ENCODE assay signal across 15 cellular contexts in genomic region chr3:177823701-177824189, GRCh38.
A peak's percentile ranks its signal among the peaks of the same experiment; 100 is the strongest.
DNase-seq lines count a peak whose midpoint lies in the region; ATAC-seq and TF ChIP-seq lines count a peak whose summit lies in the region.
"Had no signal": no experiment of that assay in that cellular context is flagged by ENCODE, and none has a peak within 500 bp of the region (broad histone marks: within the 10 kb centered on the region; RNA-seq: fewer than 3 reads in every experiment).

No MANE protein-coding gene starts in this region.

- H3K9me3 ChIP-seq in Panc1 (ENCODE audit: control insufficient read depth, insufficient read depth, low read depth, low read length) = no peaks in the 10 kb centered on the region
- no peaks in the 10 kb centered on the region for H3K9me3 ChIP-seq in fibroblast of lung (ENCODE audit: control insufficient read depth, insufficient read depth, low read depth, low read length)
- no peaks in the 10 kb centered on the region for H3K9me3 ChIP-seq in muscle layer of duodenum (ENCODE audit: control insufficient read depth in 1 of 2, low read length in 2 of 2)
- no peaks in the 10 kb centered on the region for H3K9me3 ChIP-seq in thyroid gland
- H3K9me3 ChIP-seq in WERI-Rb-1 (ENCODE audit: severe bottlenecking) = no peaks in the 10 kb centered on the region
- H3K9me3 ChIP-seq in HAP-1 = no peaks in the 10 kb centered on the region

- H3K36me3 ChIP-seq in Panc1 (ENCODE audit: control insufficient read depth, insufficient read depth, low read length) (no peaks in the 10 kb centered on the region), fibroblast of lung (ENCODE audit: control insufficient read depth, insufficient read depth, low read length) (no peaks in the 10 kb centered on the region), muscle layer of duodenum (ENCODE audit: control insufficient read depth in 1 of 2, insufficient read depth in 2 of 2, low read length in 2 of 2) (no peaks in the 10 kb centered on the region), thyroid gland (no peaks in the 10 kb centered on the region), WERI-Rb-1 (no peaks in the 10 kb centered on the region), HAP-1 (replicated peaks) (no peaks in the 10 kb centered on the region)

- TF ChIP-seq POLR2A in thyroid gland (IDR thresholded peaks at IDR 0.05) = no peak

- POLR2A ChIA-PET in Panc1 (lab: Charles Lee) = no interaction called here

- in situ Hi-C loops in Panc1 (cut with HindIII; ENCODE audit: low pct_unique_long_range_greater_than_20kb, low sequenced_read_pairs) = no loop called here
- in situ Hi-C loops in HAP-1 (cut with MboI; ENCODE audit: low sequenced_read_pairs) = no loop called here

- DNase-seq in Panc1 (ENCODE audit: low read depth, low spot score) (no peak), fibroblast of lung (ENCODE audit: low read depth in 2 of 2) (no peak), thyroid gland (no peak), posterior cingulate gyrus (no peak), WERI-Rb-1 (no peak), HAP-1 (ENCODE audit: low spot score in 2 of 2) (no peak)
- no peak for DNase-seq in stimulated activated CD4-positive, alpha-beta T cell treated with anti-CD3 and anti-CD28 coated beads, Interleukin-4, amount 100 ng/mL, for 4 hours
- DNase-seq: activated CD4-positive, alpha-beta T cell treated with anti-CD3 and anti-CD28 coated beads for 4 hours; activated T-cell treated with anti-CD3 and anti-CD28 coated beads, Interleukin-2, amount 50 U/mL, for 1 hour; cerebellar nuclear complex; DMS153; islet precursor cell; stimulated activated CD4-positive, alpha-beta T cell treated with anti-CD3 and anti-CD28 coated beads, Interleukin-4, amount 100 ng/mL, for 1 hour; T-helper 2 cell had no signal

- peaks cover 50% of the 10 kb centered on the region for H3K4me1 ChIP-seq in Panc1 (ENCODE audit: control insufficient read depth, insufficient read depth, low read length)
- H3K4me1 ChIP-seq in fibroblast of lung (ENCODE audit: control insufficient read depth, extremely low read depth, insufficient read depth, low read length) = peaks cover 29% of the 10 kb centered on the region
- H3K4me1 ChIP-seq in muscle layer of duodenum (ENCODE audit: control insufficient read depth in 1 of 2, insufficient read depth in 2 of 2, low read length in 2 of 2) = peaks cover 14 to 21% of the 10 kb centered on the region in 2 donors
- H3K4me1 ChIP-seq in thyroid gland = peaks cover 23 to 41% of the 10 kb centered on the region in 2 donors
- no peaks in the 10 kb centered on the region; the same call in 1 of the 2 replicates for H3K4me1 ChIP-seq in HAP-1

- H3K27ac ChIP-seq in Panc1 (ENCODE audit: low read length) (peak overlapping the region; percentile 80), fibroblast of lung (ENCODE audit: insufficient read depth, low read length) (no peak overlapping the region), muscle layer of duodenum (ENCODE audit: low read length) (peak overlapping the region; percentile 73), thyroid gland (peak overlapping the region; percentile 36 to 91 (median 87)), WERI-Rb-1 (no peak overlapping the region)

- peak overlapping the region; percentile 62 for H3K4me2 ChIP-seq in fibroblast of lung (ENCODE audit: extremely low read depth, insufficient read depth, low read length)

- H3K27me3 ChIP-seq in Panc1 (ENCODE audit: control insufficient read depth, insufficient read depth, low read length) (no peaks in the 10 kb centered on the region), fibroblast of lung (ENCODE audit: control insufficient read depth, insufficient read depth, low read length) (no peaks in the 10 kb centered on the region), muscle layer of duodenum (ENCODE audit: low read depth, low read length) (no peaks in the 10 kb centered on the region), thyroid gland (no peaks in the 10 kb centered on the region), WERI-Rb-1 (ENCODE audit: insufficient read depth, low read depth, severe bottlenecking) (no peaks in the 10 kb centered on the region), HAP-1 (ENCODE audit: low read depth) (no peaks in the 10 kb centered on the region)

- H3K4me3 ChIP-seq in Panc1 (ENCODE audit: low read depth in 2 of 2, low read length in 2 of 2) = peak overlapping the region in 1 of 2 experiments; percentile 2; a peak in 1 of 4 replicates
- no peak overlapping the region for H3K4me3 ChIP-seq in fibroblast of lung (replicated peaks in 1 of 4; ENCODE audit: control extremely low read depth in 1 of 4, insufficient read depth in 1 of 4, low read depth in 3 of 4, low read length in 4 of 4)
- H3K4me3 ChIP-seq in muscle layer of duodenum (ENCODE audit: low read depth in 1 of 2, low read length in 2 of 2) = peak overlapping the region in 1 of 2 donors; percentile 17
- H3K4me3 ChIP-seq in thyroid gland (replicated peaks in 1 of 3) = no peak overlapping the region
- H3K4me3 ChIP-seq in WERI-Rb-1 (ENCODE audit: low read depth, low read length) = no peak overlapping the region
- no peak overlapping the region for H3K4me3 ChIP-seq in HAP-1

- H3K79me2 ChIP-seq in fibroblast of lung (ENCODE audit: control insufficient read depth, insufficient read depth, low read length) = no peaks in the 10 kb centered on the region

- CTCF ChIA-PET in Panc1 (lab: Charles Lee) = no interaction called here

- ATAC-seq in Panc1 = peak; percentile 57

- no peak for TF ChIP-seq CTCF in Panc1 (IDR thresholded peaks at IDR 0.05)
- no peak for TF ChIP-seq CTCF in fibroblast of lung (conservative IDR thresholded peaks at IDR 0.05 in 1 of 2, IDR thresholded peaks at IDR 0.05 in 1 of 2; ENCODE audit: low read depth in 1 of 2, low read length in 2 of 2)
- TF ChIP-seq CTCF in thyroid gland (IDR thresholded peaks at IDR 0.05) = no peak
- no peak for TF ChIP-seq CTCF in WERI-Rb-1 (IDR thresholded peaks at IDR 0.05; ENCODE audit: low read depth, low read length)

- intact Hi-C loops in Panc1 (cut with micrococcal nuclease; ENCODE audit: unreplicated experiment) = loop anchor here (10.0 kb wide), 2 partner anchors 501 to 561 kb away; no protein-coding TSS in a partner anchor
- intact Hi-C loops in thyroid gland (cut with DNase I) = no loop called here
- intact Hi-C loops in posterior cingulate gyrus (cut with DNase I) = no loop called here

- H4K20me1 ChIP-seq in fibroblast of lung (ENCODE audit: control insufficient read depth, extremely low read depth, insufficient read depth, low read length) = no peaks in the 10 kb centered on the region

- 85 to 87% methylated on average over 9 of the region's 9 CpGs for WGBS in thyroid gland, 2 donors

- no peak overlapping the region for H3K9ac ChIP-seq in fibroblast of lung (ENCODE audit: insufficient read depth, low read length)

- H2AFZ ChIP-seq in fibroblast of lung (ENCODE audit: low read length) = no peak overlapping the region

- BruUV-seq in Panc1 (replicated peaks; lab: Mats Ljungman, UMichigan) = no TSS peak

Comparison
In these comparisons a context has a peak if more than half of its experiments do, and no peak if none do; other contexts are left out.
1. H3K27ac ChIP-seq: peak in Panc1 (single experiment), muscle layer of duodenum (single experiment) and thyroid gland (3 of 3); none in fibroblast of lung (single experiment) and WERI-Rb-1 (single experiment).